In genomic region chr2:130355181-130355577, GRCh38 we compare ENCODE assay signal across 8 cellular contexts. TPM values are rescaled to one million over a fixed set of nuclear protein-coding genes. Genes with fewer than 3 reads are reported as not detected.
DNase-seq lines count a peak whose midpoint lies in the region; ATAC-seq and TF ChIP-seq lines count a peak whose summit lies in the region.

No MANE protein-coding gene starts in this region.

- H3K27ac Mint-ChIP-seq in natural killer cell treated with Interleukin-12 subunit alpha and Interleukin-12 subunit beta and Interleukin-15 and Interleukin-18, amount 100 ng/mL, for 72 hours = peak overlapping the region; percentile 17 to 52

- H3K4me2 ChIP-seq in OCI-LY1 (ENCODE audit: low read length) = peak overlapping the region; percentile 95

- no peak for DNase-seq in natural killer cell treated with Interleukin-12 subunit alpha and Interleukin-12 subunit beta and Interleukin-15 and Interleukin-18, amount 100 ng/mL, for 72 hours (ENCODE audit: low spot score)
- no peak for DNase-seq in SW 1271 (lab: John Stamatoyannopoulos, UW)
- no peak for DNase-seq in stimulated activated CD4-positive, alpha-beta T cell treated with anti-CD3 and anti-CD28 coated beads, Interleukin-2, amount 100 ng/mL, for 24 hours

- H3K27ac ChIP-seq in OCI-LY1 (ENCODE audit: low read depth, low read length, poor library complexity, severe bottlenecking) = peak overlapping the region; percentile 99

- H3K36me3 Mint-ChIP-seq in natural killer cell treated with Interleukin-12 subunit alpha and Interleukin-12 subunit beta and Interleukin-15 and Interleukin-18, amount 100 ng/mL, for 72 hours = no peaks in the 10 kb centered on the region

- H3F3A ChIP-seq in OCI-LY1 (ENCODE audit: insufficient read depth, low read length) = no peaks in the 10 kb centered on the region

- TF ChIP-seq CTCF in OCI-LY1 (IDR thresholded peaks at IDR 0.05; ENCODE audit: low read length) = no peak

- H3K4me3 Mint-ChIP-seq in natural killer cell treated with Interleukin-12 subunit alpha and Interleukin-12 subunit beta and Interleukin-15 and Interleukin-18, amount 100 ng/mL, for 72 hours = peak overlapping the region; percentile 80

- H3K4me1 Mint-ChIP-seq in natural killer cell treated with Interleukin-12 subunit alpha and Interleukin-12 subunit beta and Interleukin-15 and Interleukin-18, amount 100 ng/mL, for 72 hours (ENCODE audit: low read depth in 2 of 2) = peaks cover 16 to 29% of the 10 kb centered on the region in 2 donors

- H3K27me3 Mint-ChIP-seq in natural killer cell treated with Interleukin-12 subunit alpha and Interleukin-12 subunit beta and Interleukin-15 and Interleukin-18, amount 100 ng/mL, for 72 hours = no peaks in the 10 kb centered on the region

- H4K20me1 ChIP-seq in OCI-LY1 (ENCODE audit: insufficient read depth, low read length) = no peaks in the 10 kb centered on the region

- H3K36me3 ChIP-seq in OCI-LY1 (ENCODE audit: insufficient read depth, low read length) = peaks cover 34% of the 10 kb centered on the region
- no peaks in the 10 kb centered on the region for H3K36me3 ChIP-seq in endocrine pancreas (ENCODE audit: control insufficient read depth, insufficient read depth, low read length)

- no peaks in the 10 kb centered on the region for H3K9me2 ChIP-seq in OCI-LY1 (ENCODE audit: low read depth, low read length)

- ATAC-seq in natural killer cell treated with Interleukin-12 subunit alpha and Interleukin-12 subunit beta and Interleukin-15 and Interleukin-18, amount 100 ng/mL, for 72 hours = no peak
- ATAC-seq in HG03139 (IDR thresholded peaks at IDR 0.05; ENCODE audit: unreplicated experiment) (no peak), HG02642 (IDR thresholded peaks at IDR 0.05; ENCODE audit: poor library complexity, unreplicated experiment) (no peak)

- H3K9ac ChIP-seq in OCI-LY1 (ENCODE audit: low read length) (peak overlapping the region; percentile 92), endocrine pancreas (ENCODE audit: control insufficient read depth, insufficient read depth, low read length) (peak overlapping the region; percentile 76)

- peaks cover 62% of the 10 kb centered on the region for H3K4me1 ChIP-seq in OCI-LY1 (ENCODE audit: insufficient read depth, low read length, severe bottlenecking)
- no peaks in the 10 kb centered on the region for H3K4me1 ChIP-seq in endocrine pancreas (ENCODE audit: control insufficient read depth, insufficient read depth, low read length)

- H3K9me3 ChIP-seq in OCI-LY1 (ENCODE audit: low read length) = no peaks in the 10 kb centered on the region
- no peaks in the 10 kb centered on the region for H3K9me3 ChIP-seq in endocrine pancreas (ENCODE audit: control insufficient read depth, low read length)

- no peak overlapping the region for H2AFZ ChIP-seq in OCI-LY1 (ENCODE audit: low read length)

- H3K9me3 Mint-ChIP-seq in natural killer cell treated with Interleukin-12 subunit alpha and Interleukin-12 subunit beta and Interleukin-15 and Interleukin-18, amount 100 ng/mL, for 72 hours = no peaks in the 10 kb centered on the region

- H3K4me3 ChIP-seq in GM08714 (ENCODE audit: low read length) = peak overlapping the region; percentile 69; the same call in 1 of the 2 replicates
- H3K4me3 ChIP-seq in OCI-LY1 (ENCODE audit: low read depth, low read length, poor library complexity, severe bottlenecking) = peak overlapping the region; percentile 88
- H3K4me3 ChIP-seq in endocrine pancreas (ENCODE audit: control insufficient read depth, insufficient read depth, low read length) = peak overlapping the region; percentile 35

- H3K79me2 ChIP-seq in OCI-LY1 (ENCODE audit: insufficient read depth, low read length) = no peaks in the 10 kb centered on the region

- H3K27me3 ChIP-seq in OCI-LY1 (ENCODE audit: insufficient read depth, low read length) = no peaks in the 10 kb centered on the region
- H3K27me3 ChIP-seq in endocrine pancreas (ENCODE audit: control insufficient read depth, insufficient read depth, low read length) = no peaks in the 10 kb centered on the region

RNA-seq across cellular contexts. Expression of gene PTPN18, which starts 0.7 kb away (rescaled TPM):
- 100 to 1,000 TPM in 1 of 2 donors, 10 to 100 TPM in 1; 97.9 to 101 TPM for total RNA-seq in natural killer cell treated with Interleukin-12 subunit alpha and Interleukin-12 subunit beta and Interleukin-15 and Interleukin-18, amount 100 ng/mL, for 72 hours

RNA-seq across cellular contexts. Expression of gene IMP4, which starts 12.5 kb away (rescaled TPM):
- 100 to 1,000 TPM in 1 of 2 donors, 10 to 100 TPM in 1; 94.1 to 198 TPM for total RNA-seq in natural killer cell treated with Interleukin-12 subunit alpha and Interleukin-12 subunit beta and Interleukin-15 and Interleukin-18, amount 100 ng/mL, for 72 hours

Comparison
In these comparisons a context has a peak if more than half of its experiments do, and no peak if none do; other contexts are left out.
1. H3K4me3 ChIP-seq: peak in every context shown above with its lines; median percentile 88 in OCI-LY1; 69 in GM08714; 35 in endocrine pancreas.